8 cellular contexts compared by ENCODE assay signal in the genomic region with DNA sequence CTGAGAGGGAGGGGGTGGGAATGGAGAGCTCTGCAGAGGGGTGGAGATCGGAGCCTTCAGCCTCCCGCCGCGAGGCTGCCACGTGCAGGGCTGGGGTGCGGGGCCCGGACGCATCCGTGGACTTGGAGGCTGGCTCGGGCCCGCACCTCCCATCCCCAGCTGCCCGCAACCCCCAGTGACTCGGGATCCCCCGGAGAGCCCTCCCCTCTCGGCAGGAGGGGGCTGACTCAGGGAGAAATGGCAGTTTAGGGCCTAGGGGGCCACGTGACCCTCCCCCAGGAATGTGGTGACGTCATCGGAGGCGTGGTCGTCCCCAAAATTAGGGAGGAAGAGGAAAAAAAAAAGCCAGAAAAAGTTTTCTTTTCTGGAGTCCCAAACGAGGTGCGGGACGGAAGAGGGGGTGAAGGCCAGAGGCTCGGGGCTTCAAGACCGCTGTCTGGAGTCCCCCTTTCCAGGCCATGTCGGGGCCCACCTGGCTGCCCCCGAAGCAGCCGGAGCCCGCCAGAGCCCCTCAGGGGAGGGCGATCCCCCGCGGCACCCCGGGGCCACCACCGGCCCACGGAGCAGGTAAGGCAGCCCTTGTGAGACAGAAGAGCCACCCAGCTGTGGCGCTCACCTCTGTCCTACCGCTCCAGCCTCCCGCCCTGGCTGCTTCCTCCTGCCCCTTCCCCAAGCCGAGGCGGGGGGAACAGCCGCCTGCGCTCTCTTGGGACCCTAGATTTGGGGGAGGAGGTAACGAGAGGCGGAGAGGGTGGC. TPM values are rescaled to one million over a fixed set of nuclear protein-coding genes. Genes with fewer than 3 reads are reported as not detected.
DNase-seq lines count a peak whose midpoint lies in the region; ATAC-seq, FAIRE-seq and TF ChIP-seq lines count a peak whose summit lies in the region.

A gene with protein sequence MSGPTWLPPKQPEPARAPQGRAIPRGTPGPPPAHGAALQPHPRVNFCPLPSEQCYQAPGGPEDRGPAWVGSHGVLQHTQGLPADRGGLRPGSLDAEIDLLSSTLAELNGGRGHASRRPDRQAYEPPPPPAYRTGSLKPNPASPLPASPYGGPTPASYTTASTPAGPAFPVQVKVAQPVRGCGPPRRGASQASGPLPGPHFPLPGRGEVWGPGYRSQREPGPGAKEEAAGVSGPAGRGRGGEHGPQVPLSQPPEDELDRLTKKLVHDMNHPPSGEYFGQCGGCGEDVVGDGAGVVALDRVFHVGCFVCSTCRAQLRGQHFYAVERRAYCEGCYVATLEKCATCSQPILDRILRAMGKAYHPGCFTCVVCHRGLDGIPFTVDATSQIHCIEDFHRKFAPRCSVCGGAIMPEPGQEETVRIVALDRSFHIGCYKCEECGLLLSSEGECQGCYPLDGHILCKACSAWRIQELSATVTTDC (plus strand): TSS at position 348 of the 756 bp plus-strand sequence. CDS start 111 bp downstream, at position 459.

- 1% methylated on average over 41 of the region's 44 CpGs for WGBS in K562 (ENCODE audit: insufficient coverage, low coverage, missing lambda C conversion rate)

- no peak for TF ChIP-seq CTCF in K562 (IDR thresholded peaks at IDR 0.05 in 2 of 3, conservative IDR thresholded peaks at IDR 0.05 in 1 of 3; ENCODE audit: insufficient read depth in 2 of 3, low read depth in 1 of 3, low read length in 3 of 3)

- FAIRE-seq in K562 (lab: Jason Lieb, UNC), result peak; percentile 91

- H3K4me3 ChIP-seq in K562 (peak within 1 kb of the TSS; percentile 90), rectal smooth muscle tissue (ENCODE audit: low read length) (peak within 1 kb of the TSS; percentile 79)

- H3K79me2 ChIP-seq in K562 (ENCODE audit: control insufficient read depth, insufficient read depth, low read length), result peaks cover 31% of the 10 kb centered on the region

- H3K9ac ChIP-seq in K562 (ENCODE audit: insufficient read depth in 1 of 2, low read depth in 2 of 2, low read length in 2 of 2) (peak within 1 kb of the TSS; percentile 98), rectal smooth muscle tissue (ENCODE audit: low read length) (peak within 1 kb of the TSS; percentile 76)

- H4K20me1 ChIP-seq in K562 (replicated peaks; ENCODE audit: control insufficient read depth, insufficient read depth, low read length), result no peaks in the 10 kb centered on the region

- H3K4me2 ChIP-seq in K562 (ENCODE audit: insufficient read depth, low read length), result peak within 1 kb of the TSS; percentile 95

- TSS peak; percentile 85 for BruUV-seq in K562 (replicated peaks; lab: Mats Ljungman, UMichigan)

- peak; percentile 81 for TF ChIP-seq POLR2A in K562 (conservative IDR thresholded peaks at IDR 0.05)

- H3K36me3 ChIP-seq in K562 (ENCODE audit: control insufficient read depth, insufficient read depth, low read length) (peaks cover 47% of the 10 kb centered on the region; the same call in 2 of the 3 replicates), rectal smooth muscle tissue (ENCODE audit: control insufficient read depth, insufficient read depth, low read length) (peaks cover 12% of the 10 kb centered on the region)

- peak within 1 kb of the TSS; percentile 82 for H2AFZ ChIP-seq in K562 (ENCODE audit: low read depth, low read length)

- in situ Hi-C loops in K562 (cut with MboI), result no loop called here

- POLR2A ChIA-PET in K562 (lab: Yijun Ruan, JAX), result interaction anchor here (0.6 to 1.0 kb wide), 4 partner anchors 11 to 438 kb away, joined by 3 to 6 read pairs (median 3); no protein-coding TSS in a partner anchor

- H3K9me1 ChIP-seq in K562 (ENCODE audit: control insufficient read depth, insufficient read depth, low read length), result no peaks in the 10 kb centered on the region

- H3K4me1 ChIP-seq in K562 (replicated peaks in 1 of 2; ENCODE audit: control insufficient read depth in 2 of 2, insufficient read depth in 2 of 2, low read length in 2 of 2) (peaks cover 18 to 52% of the 10 kb centered on the region in 2 experiments), rectal smooth muscle tissue (ENCODE audit: control insufficient read depth, insufficient read depth, low read length) (peaks cover 14% of the 10 kb centered on the region)

- H3K9me3 ChIP-seq in K562 (replicated peaks; ENCODE audit: control insufficient read depth, insufficient read depth, low read depth, low read length), result no peaks in the 10 kb centered on the region

- peak; percentile 74 for TF ChIP-seq EP300 in K562 (IDR thresholded peaks at IDR 0.05; ENCODE audit: low read length)

- CTCF ChIA-PET in K562 (lab: Yijun Ruan, JAX; ENCODE audit: low intra/inter-chr PET ratio), result no interaction called here

- intact Hi-C loops in K562 (cut with micrococcal nuclease), result no loop called here

- no peaks in the 10 kb centered on the region for H3K27me3 ChIP-seq in K562 (ENCODE audit: control insufficient read depth in 2 of 2, insufficient read depth in 2 of 2, low read length in 2 of 2)
- no peaks in the 10 kb centered on the region for H3K27me3 ChIP-seq in rectal smooth muscle tissue (ENCODE audit: control insufficient read depth, insufficient read depth, low read length)

- peak within 1 kb of the TSS; percentile 97 for H3K27ac ChIP-seq in K562 (ENCODE audit: extremely low read depth, low read depth, low read length)
- H3K27ac ChIP-seq in rectal smooth muscle tissue (ENCODE audit: low read depth, low read length), result peak within 1 kb of the TSS; percentile 97

- peak; percentile 42 for ATAC-seq in HG02870 (IDR thresholded peaks at IDR 0.05; ENCODE audit: unreplicated experiment)
- peak; percentile 87 for ATAC-seq in K562
- no peak for ATAC-seq in GM19395 (IDR thresholded peaks at IDR 0.05; ENCODE audit: unreplicated experiment)
- ATAC-seq in HG03025 (IDR thresholded peaks at IDR 0.05; ENCODE audit: low FRiP score, unreplicated experiment), result no peak

- no peak for TF ChIP-seq RAD21 in K562 (CRISPR knock-in tag; conservative IDR thresholded peaks at IDR 0.05 in 1 of 2, IDR thresholded peaks at IDR 0.05 in 1 of 2)

- DNase-seq in DMS79 (lab: John Stamatoyannopoulos, UW) (peak; percentile 44), SW 1271 (lab: John Stamatoyannopoulos, UW) (peak; percentile 73 to 77), K562 (ENCODE audit: extremely low read depth in 1 of 4, low spot score in 3 of 4) (peak; percentile 97 to 99 (median 99)), hippocampal formation (lab: John Stamatoyannopoulos, UW) (peak; percentile 61 to 67)

TF ChIP-seq in K562, 482 proteins besides CTCF, POLR2A, EP300 and RAD21 (continues in another document):
- TF ChIP-seq HNRNPK (IDR thresholded peaks at IDR 0.05; ENCODE audit: low read depth, low read length, poor library complexity, severe bottlenecking) (no peak), E2F8 (IDR thresholded peaks at IDR 0.05; ENCODE audit: low read depth, partially characterized antibody) (peak; percentile 64)
- TF ChIP-seq, protein P1, sequence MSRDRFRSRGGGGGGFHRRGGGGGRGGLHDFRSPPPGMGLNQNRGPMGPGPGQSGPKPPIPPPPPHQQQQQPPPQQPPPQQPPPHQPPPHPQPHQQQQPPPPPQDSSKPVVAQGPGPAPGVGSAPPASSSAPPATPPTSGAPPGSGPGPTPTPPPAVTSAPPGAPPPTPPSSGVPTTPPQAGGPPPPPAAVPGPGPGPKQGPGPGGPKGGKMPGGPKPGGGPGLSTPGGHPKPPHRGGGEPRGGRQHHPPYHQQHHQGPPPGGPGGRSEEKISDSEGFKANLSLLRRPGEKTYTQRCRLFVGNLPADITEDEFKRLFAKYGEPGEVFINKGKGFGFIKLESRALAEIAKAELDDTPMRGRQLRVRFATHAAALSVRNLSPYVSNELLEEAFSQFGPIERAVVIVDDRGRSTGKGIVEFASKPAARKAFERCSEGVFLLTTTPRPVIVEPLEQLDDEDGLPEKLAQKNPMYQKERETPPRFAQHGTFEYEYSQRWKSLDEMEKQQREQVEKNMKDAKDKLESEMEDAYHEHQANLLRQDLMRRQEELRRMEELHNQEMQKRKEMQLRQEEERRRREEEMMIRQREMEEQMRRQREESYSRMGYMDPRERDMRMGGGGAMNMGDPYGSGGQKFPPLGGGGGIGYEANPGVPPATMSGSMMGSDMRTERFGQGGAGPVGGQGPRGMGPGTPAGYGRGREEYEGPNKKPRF (IDR thresholded peaks at IDR 0.05; ENCODE audit: low read depth, low read length), result no peak

RNA-seq across cellular contexts. Expression of the gene that starts here (rescaled TPM):
- 66.0 and 118 TPM in 2 replicates for total RNA-seq in K562 (2011; cell fraction: chromatin; rRNA removed; ENCODE audit: low replicate concordance)
- 92.2 and 99.2 TPM in 2 replicates for total RNA-seq in K562 (2011; cell fraction: nucleolus; rRNA removed)
- 66.9 and 80.3 TPM in 2 replicates for total RNA-seq in K562 (2011; cell fraction: nucleoplasm; rRNA removed)
- total RNA-seq in K562 (2014; rRNA removed), result 104 and 108 TPM in 2 replicates
- total RNA-seq in K562 (2014; rRNA removed; fragmentation: Illumina TruSeq; extraction: Trizol), result 28.3 and 28.9 TPM in 2 replicates
- total RNA-seq in K562 (2015; rRNA removed; fragmentation: Illumina TruSeq; extraction: Trizol), result 85.7 and 90.5 TPM in 2 replicates
- total RNA-seq in K562 (2021), result 141 and 148 TPM in 2 replicates
- polyA plus RNA-seq in K562 (2011; rRNA removed), result 48.5 and 54.0 TPM in 2 replicates
- polyA plus RNA-seq in K562 (2011; cell fraction: cytosol; rRNA removed), result 55.2 and 103 TPM in 2 replicates
- polyA plus RNA-seq in K562 (2011; cell fraction: nucleus; rRNA removed), result 104 and 125 TPM in 2 replicates
- 96.4 and 111 TPM in 2 replicates for polyA plus RNA-seq in K562 (2012)
- polyA plus RNA-seq in K562 (2014; fragmentation: Illumina TruSeq; extraction: Trizol), result 35.6 and 78.2 TPM in 2 replicates
- polyA plus RNA-seq in K562 (2014; fragmentation: Nextera tagmentation; extraction: Ambion mirVana), result 10 to 100 TPM in 1 of 2 experiments, 1 to 10 TPM in 1; 5.9 to 12.0 TPM
- 103 and 112 TPM in 2 replicates for polyA plus RNA-seq in K562 (2014; rRNA removed)
- polyA minus RNA-seq in K562 (2011; rRNA and poly(A)+ RNA removed), result 16.6 and 36.4 TPM in 2 replicates
- polyA minus RNA-seq in K562 (2011; cell fraction: cytosol; rRNA and poly(A)+ RNA removed), result 27.3 and 36.2 TPM in 2 replicates
- 31.2 and 31.5 TPM in 2 replicates for polyA minus RNA-seq in K562 (2011; cell fraction: nucleus; rRNA and poly(A)+ RNA removed)

Comparison
In these comparisons a context has a peak if more than half of its experiments do, and no peak if none do; other contexts are left out.
1. DNase-seq: peak in every context shown above with its lines; median percentile 99 in K562; 75 in SW 1271; 64 in hippocampal formation; 44 in DMS79.
2. ATAC-seq: peak in HG02870 (single experiment) and K562 (single experiment); none in GM19395 (single experiment) and HG03025 (single experiment).